Comparison of ENCODE assay signal across 14 cellular contexts in genomic region chr10:60372436-60372835, GRCh38. TPM values are rescaled to one million over a fixed set of nuclear protein-coding genes. Genes with fewer than 3 reads are reported as not detected.
DNase-seq lines count a peak whose midpoint lies in the region; ATAC-seq and TF ChIP-seq lines count a peak whose summit lies in the region.
"Had no signal": no experiment of that assay in that cellular context is flagged by ENCODE, and none has a peak within 500 bp of the region (broad histone marks: within the 10 kb centered on the region; RNA-seq: fewer than 3 reads in every experiment).

No MANE protein-coding gene starts in this region.

- H3K4me1 ChIP-seq in sigmoid colon = peaks cover 0 to 6% (median 2%) of the 10 kb centered on the region in 4 donors

- in situ Hi-C loops in G401 (cut with HindIII; ENCODE audit: low sequenced_read_pairs) = no loop called here

- H3K36me3 ChIP-seq in sigmoid colon = no peaks in the 10 kb centered on the region
- H3K36me3 ChIP-seq: BE2C, HAP-1 had no signal

- H3K27me3 ChIP-seq in sigmoid colon = no peaks in the 10 kb centered on the region
- H3K27me3 ChIP-seq: BE2C had no signal

- H3K27ac ChIP-seq in sigmoid colon = no peak overlapping the region
- H3K27ac ChIP-seq: GM23248 had no signal

- no peak for TF ChIP-seq CTCF in sigmoid colon (IDR thresholded peaks at IDR 0.05)

- 94 to 96% methylated on average over 4 of the region's 4 CpGs for WGBS in sigmoid colon, 2 donors

- no peak for ATAC-seq in GM19455 (IDR thresholded peaks at IDR 0.05; ENCODE audit: unreplicated experiment)

- peak; percentile 73 for DNase-seq in G401 (ENCODE audit: low spot score)
- DNase-seq in globus pallidus (ENCODE audit: low spot score) = peak; percentile 72
- DNase-seq in pons (ENCODE audit: low spot score) = peak; percentile 82
- DNase-seq in sigmoid colon = no peak
- DNase-seq in activated CD4-positive, alpha-beta T cell treated with anti-CD3 and anti-CD28 coated beads, Interleukin-2, amount 50 U/mL, for 1 hour = no peak
- no peak for DNase-seq in NK-92 treated with Interleukin-12 subunit alpha and Interleukin-12 subunit beta, amount 100 ng/mL, for 24 hours (lab: John Stamatoyannopoulos, UW)
- DNase-seq: BE2C; CD4-positive, CD25-positive, alpha-beta regulatory T cell; CD8-positive, alpha-beta memory T cell; COR-L47; GF-D8; GM23248 had no signal

- no peak for TF ChIP-seq POLR2A in sigmoid colon (IDR thresholded peaks at IDR 0.05)

- no peak overlapping the region for H3K4me3 ChIP-seq in sigmoid colon
- H3K4me3 ChIP-seq: GM23248, HAP-1 had no signal

- H3K9me3 ChIP-seq in sigmoid colon = no peaks in the 10 kb centered on the region
- H3K9me3 ChIP-seq: BE2C, HAP-1 had no signal

- TF ChIP-seq EP300 in sigmoid colon (IDR thresholded peaks at IDR 0.05) = no peak

- intact Hi-C loops in sigmoid colon (cut with DNase I) = no loop called here

RNA-seq across cellular contexts. Expression of gene ANK3, which starts 17.2 kb away (rescaled TPM):
- total RNA-seq in G401 (2014; rRNA removed; shearing (Covaris generic)) = 1.4 and 9.6 TPM in 2 replicates
- total RNA-seq in sigmoid colon = 10 to 100 TPM; 42.5 to 86.7 (median 61.0) TPM
- polyA plus RNA-seq in sigmoid colon = 10 to 100 TPM; 10.8 to 29.4 (median 23.6) TPM

Comparison
In these comparisons a context has a peak if more than half of its experiments do, and no peak if none do; other contexts are left out.
1. DNase-seq: peak in G401 (single experiment), globus pallidus (single experiment) and pons (single experiment); none in sigmoid colon (single experiment), activated CD4-positive, alpha-beta T cell treated with anti-CD3 and anti-CD28 coated beads, Interleukin-2, amount 50 U/mL, for 1 hour (single experiment) and NK-92 treated with Interleukin-12 subunit alpha and Interleukin-12 subunit beta, amount 100 ng/mL, for 24 hours (single experiment).